In the genomic region with DNA sequence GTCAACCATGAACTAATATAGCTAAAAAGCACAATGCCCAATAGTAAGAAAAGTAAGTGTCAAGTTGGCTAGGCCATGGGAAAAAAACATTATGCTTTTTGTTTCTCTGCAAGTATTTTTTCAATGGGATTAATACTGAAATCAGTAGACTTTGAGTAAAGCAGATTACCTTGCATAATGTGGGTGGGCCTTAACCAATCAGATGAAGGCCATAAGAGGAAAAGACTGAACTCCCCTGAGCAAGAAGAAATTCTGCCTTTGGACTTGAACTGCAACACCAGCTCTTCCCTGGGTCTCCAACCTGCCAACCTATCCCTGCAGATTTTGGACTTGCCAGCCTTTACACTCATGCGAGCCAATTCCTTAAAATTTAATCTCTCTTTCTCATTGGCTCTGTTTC, we compare ENCODE assay signal across 8 cellular contexts. TPM values are rescaled to one million over a fixed set of nuclear protein-coding genes. Genes with fewer than 3 reads are reported as not detected.
"Had no signal": no experiment of that assay in that cellular context is flagged by ENCODE, and none has a peak within 500 bp of the region (broad histone marks: within the 10 kb centered on the region; RNA-seq: fewer than 3 reads in every experiment).

No MANE protein-coding gene starts in this region.

- H3K4me3 ChIP-seq: GM12878 had no signal

- FAIRE-seq: G401.6, GM12878, GM12891, GM12892, GM18507, GM19239 had no signal

- DNase-seq: GDM1, GF-D8 had no signal

- ATAC-seq: GM12878 had no signal

RNA-seq across cellular contexts. Expression of a gene that starts 6.4 kb away (rescaled TPM):
- total RNA-seq: GM12878 had no signal
- polyA plus RNA-seq: GM12878 had no signal
